ENCODE assay signal across 23 cellular contexts in genomic region chr5:172541764-172542120, GRCh38.
DNase-seq lines count a peak whose midpoint lies in the region; ATAC-seq and TF ChIP-seq lines count a peak whose summit lies in the region.
"Had no signal": no experiment of that assay in that cellular context is flagged by ENCODE, and none has a peak within 500 bp of the region (broad histone marks: within the 10 kb centered on the region; RNA-seq: fewer than 3 reads in every experiment).

No MANE protein-coding gene starts in this region.

- peaks cover 8% of the 10 kb centered on the region for H3K9me3 Mint-ChIP-seq in glutamatergic neuron (ENCODE audit: unreplicated experiment)
- H3K9me3 Mint-ChIP-seq in CD8-positive, alpha-beta memory T cell = peaks cover 0 to 10% (median 0%) of the 10 kb centered on the region in 5 donors

- no peaks in the 10 kb centered on the region for H3K9me3 ChIP-seq in neural cell (ENCODE audit: low read length)
- no peaks in the 10 kb centered on the region for H3K9me3 ChIP-seq in upper lobe of right lung
- H3K9me3 ChIP-seq in CD8-positive, alpha-beta memory T cell (ENCODE audit: low read length) = no peaks in the 10 kb centered on the region
- H3K9me3 ChIP-seq: Caco-2 had no signal

- H3F3A ChIP-seq in neural cell (ENCODE audit: insufficient read depth, low read length, poor library complexity, severe bottlenecking) = no peaks in the 10 kb centered on the region

- no peaks in the 10 kb centered on the region for H3K4me1 ChIP-seq in upper lobe of right lung
- no peaks in the 10 kb centered on the region for H3K4me1 ChIP-seq in CD8-positive, alpha-beta memory T cell (ENCODE audit: insufficient read depth, low read length)
- H3K4me1 ChIP-seq: Caco-2 had no signal

- no peak overlapping the region for H2AFZ ChIP-seq in neural cell (ENCODE audit: low read depth, low read length)

- peak; percentile 12 for DNase-seq in activated CD8-positive, alpha-beta memory T cell treated with anti-CD3 and anti-CD28 coated beads, Interleukin-2, amount 50 U/mL, for 48 hours
- DNase-seq in glutamatergic neuron (no peak), upper lobe of right lung (peak; percentile 17)
- no peak for DNase-seq in stimulated activated naive CD4-positive, alpha-beta T cell (lab: John Stamatoyannopoulos, UW)
- DNase-seq in stimulated activated CD4-positive, alpha-beta T cell treated with anti-CD3 and anti-CD28 coated beads, Interleukin-4, amount 100 ng/mL, for 4 hours = no peak
- DNase-seq in CD8-positive, alpha-beta memory T cell = no peak
- DNase-seq: C1 segment of cervical spinal cord; Caco-2; CD4-positive, alpha-beta memory T cell; GDM1; MM.1S; NCI-H2029; NCI-H2227 treated with DMSO at 0.1 percent for 48 hours; NCI-H526 treated with DMSO at 0.1 percent for 48 hours; Right ventricle myocardium superior; RPMI8226 had no signal

- H3K4me1 Mint-ChIP-seq in glutamatergic neuron (ENCODE audit: low read depth, unreplicated experiment) = peaks cover 12% of the 10 kb centered on the region
- H3K4me1 Mint-ChIP-seq in CD8-positive, alpha-beta memory T cell = no peaks in the 10 kb centered on the region
- H3K4me1 Mint-ChIP-seq: CD4-positive, alpha-beta memory T cell; IgD-negative memory B cell had no signal

- H4K20me1 ChIP-seq in neural cell (ENCODE audit: insufficient read depth) = no peaks in the 10 kb centered on the region

- H3K36me3 ChIP-seq in neural cell (ENCODE audit: insufficient read depth, low read length) (no peaks in the 10 kb centered on the region), upper lobe of right lung (no peaks in the 10 kb centered on the region)
- no peaks in the 10 kb centered on the region for H3K36me3 ChIP-seq in CD8-positive, alpha-beta memory T cell (ENCODE audit: insufficient read depth, low read length)

- H3K27me3 Mint-ChIP-seq in glutamatergic neuron (ENCODE audit: unreplicated experiment) = peaks cover 5% of the 10 kb centered on the region
- H3K27me3 Mint-ChIP-seq in CD8-positive, alpha-beta memory T cell = peaks cover 6 to 48% of the 10 kb centered on the region in 2 donors

- no peak overlapping the region for H3K4me2 ChIP-seq in neural cell (ENCODE audit: low read length)
- H3K4me2 ChIP-seq: KMS-11 had no signal

- peak overlapping the region; percentile 53 for H3K27ac ChIP-seq in neural cell (ENCODE audit: low read length)
- no peak overlapping the region for H3K27ac ChIP-seq in upper lobe of right lung
- no peak overlapping the region for H3K27ac ChIP-seq in CD8-positive, alpha-beta memory T cell (ENCODE audit: low read depth, low read length)
- H3K27ac ChIP-seq: HL-60, KMS-11 had no signal

- no peaks in the 10 kb centered on the region for H3K27me3 ChIP-seq in neural cell (ENCODE audit: insufficient read depth, low read depth, low read length)
- no peaks in the 10 kb centered on the region for H3K27me3 ChIP-seq in upper lobe of right lung
- H3K27me3 ChIP-seq in CD8-positive, alpha-beta memory T cell (ENCODE audit: insufficient read depth, low read length, poor library complexity, severe bottlenecking) = no peaks in the 10 kb centered on the region

- intact Hi-C loops in upper lobe of right lung (cut with DNase I) = no loop called here

- no peaks in the 10 kb centered on the region for H3K79me2 ChIP-seq in neural cell (replicated peaks; ENCODE audit: insufficient read depth, low read length)

- no peak overlapping the region for H3K4me3 ChIP-seq in neural cell (ENCODE audit: low read length)
- H3K4me3 ChIP-seq in upper lobe of right lung = no peak overlapping the region
- H3K4me3 ChIP-seq in CD8-positive, alpha-beta memory T cell (ENCODE audit: low read length) = no peak overlapping the region
- H3K4me3 ChIP-seq: GM12878 had no signal

- no peak for TF ChIP-seq EP300 in neural cell (conservative IDR thresholded peaks at IDR 0.05; ENCODE audit: poor library complexity, severe bottlenecking)

- H3K9ac ChIP-seq in neural cell (ENCODE audit: low read length) = no peak overlapping the region
- H3K9ac ChIP-seq: KMS-11 had no signal

- TF ChIP-seq CTCF in glutamatergic neuron (IDR thresholded peaks at IDR 0.05; ENCODE audit: partially characterized antibody, unreplicated experiment) = no peak
- TF ChIP-seq CTCF in neural cell (IDR thresholded peaks at IDR 0.05; ENCODE audit: poor library complexity, severe bottlenecking) = no peak
- TF ChIP-seq CTCF in upper lobe of right lung (IDR thresholded peaks at IDR 0.05) = no peak

- CTCF ChIA-PET in CD8-positive, alpha-beta memory T cell (lab: Charles Lee) = no interaction called here

- no peaks in the 10 kb centered on the region for H3K9me2 ChIP-seq in neural cell (ENCODE audit: insufficient read depth, low read length)

- H3K27ac Mint-ChIP-seq in glutamatergic neuron (ENCODE audit: unreplicated experiment) = peak overlapping the region; percentile 22
- no peak overlapping the region for H3K27ac Mint-ChIP-seq in CD8-positive, alpha-beta memory T cell
- H3K27ac Mint-ChIP-seq: CD4-positive, alpha-beta memory T cell; IgD-negative memory B cell had no signal

- H3K36me3 Mint-ChIP-seq in glutamatergic neuron (ENCODE audit: unreplicated experiment) = peaks cover 4% of the 10 kb centered on the region
- no peaks in the 10 kb centered on the region for H3K36me3 Mint-ChIP-seq in CD8-positive, alpha-beta memory T cell
- H3K36me3 Mint-ChIP-seq: CD4-positive, alpha-beta memory T cell had no signal

- H3K4me3 Mint-ChIP-seq in glutamatergic neuron (ENCODE audit: unreplicated experiment) = no peak overlapping the region
- H3K4me3 Mint-ChIP-seq in CD8-positive, alpha-beta memory T cell = no peak overlapping the region
- H3K4me3 Mint-ChIP-seq: CD4-positive, alpha-beta memory T cell; IgD-negative memory B cell had no signal

- POLR2A ChIA-PET in CD8-positive, alpha-beta memory T cell (lab: Charles Lee) = no interaction called here

- no peak for ATAC-seq in upper lobe of right lung
- no peak for ATAC-seq in GM21786 (IDR thresholded peaks at IDR 0.05; ENCODE audit: unreplicated experiment)
- ATAC-seq: GM12878, HCT116 had no signal

- TF ChIP-seq RAD21 in neural cell (conservative IDR thresholded peaks at IDR 0.05) = no peak

TF ChIP-seq in neural cell, 6 proteins besides CTCF, POLR2A, EP300 and RAD21:
- TF ChIP-seq SMC3 (conservative IDR thresholded peaks at IDR 0.05; ENCODE audit: poor library complexity) = no peak
- no peak for TF ChIP-seq REST (IDR thresholded peaks at IDR 0.05; ENCODE audit: borderline replicate concordance)
- TF ChIP-seq EZH2 (IDR thresholded peaks at IDR 0.05; ENCODE audit: borderline replicate concordance, insufficient read depth, low read length, poor library complexity, severe bottlenecking) = no peak
- TF ChIP-seq POLR2AphosphoS5 (IDR thresholded peaks at IDR 0.05) = no peak
TF ChIP-seq in neural cell: peak in this region for 0.

Comparison
In these comparisons a context has a peak if more than half of its experiments do, and no peak if none do; other contexts are left out.
1. DNase-seq: peak in activated CD8-positive, alpha-beta memory T cell treated with anti-CD3 and anti-CD28 coated beads, Interleukin-2, amount 50 U/mL, for 48 hours (single experiment) and upper lobe of right lung (single experiment); none in glutamatergic neuron (single experiment), stimulated activated naive CD4-positive, alpha-beta T cell (0 of 6), stimulated activated CD4-positive, alpha-beta T cell treated with anti-CD3 and anti-CD28 coated beads, Interleukin-4, amount 100 ng/mL, for 4 hours (0 of 2) and CD8-positive, alpha-beta memory T cell (0 of 5).